1 cellular context compared by ENCODE assay signal in the genomic region with DNA sequence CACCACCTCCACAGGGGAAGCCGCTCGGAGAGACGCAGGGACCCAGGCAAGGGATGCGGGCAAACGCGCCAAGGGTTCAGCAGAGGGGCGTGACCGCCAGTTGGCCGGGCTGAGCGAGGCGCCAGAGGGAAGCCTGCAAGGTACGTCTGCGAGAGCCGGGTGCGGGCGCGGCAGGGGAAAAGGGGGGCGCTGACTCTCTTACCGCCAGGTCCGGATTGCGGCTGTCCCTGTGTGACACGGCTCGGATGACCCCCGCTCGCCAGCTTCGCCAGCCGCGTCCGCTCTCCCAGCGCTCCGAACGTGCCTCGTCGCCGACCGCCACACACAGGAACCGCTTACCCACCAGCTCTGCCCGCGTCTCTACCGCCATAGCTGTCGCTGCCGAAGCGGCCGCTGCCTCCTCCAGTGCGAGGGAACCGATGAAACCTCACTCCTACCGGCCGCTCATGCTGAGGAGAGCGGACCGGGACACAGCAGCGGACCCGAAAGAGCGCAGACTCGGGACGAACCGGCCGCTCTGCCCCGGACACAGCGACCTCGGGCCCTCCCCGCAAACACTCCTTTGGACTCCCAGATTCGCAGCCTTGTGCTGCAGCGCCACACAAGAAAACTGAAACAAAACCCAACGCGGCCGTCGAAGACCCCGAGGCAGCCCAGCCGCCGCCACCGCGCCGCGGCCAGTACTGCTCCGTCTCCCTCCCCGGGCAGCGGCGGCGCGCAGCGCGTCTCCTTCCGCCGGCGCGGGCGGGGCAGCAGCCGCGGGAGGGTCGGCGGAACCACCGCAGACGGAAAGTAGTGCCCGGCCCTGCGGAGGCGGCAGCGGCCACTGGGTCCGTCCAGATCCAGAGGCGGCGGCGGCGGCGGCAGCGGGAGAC.
TF ChIP-seq lines count a peak whose summit lies in the region.

A gene with protein sequence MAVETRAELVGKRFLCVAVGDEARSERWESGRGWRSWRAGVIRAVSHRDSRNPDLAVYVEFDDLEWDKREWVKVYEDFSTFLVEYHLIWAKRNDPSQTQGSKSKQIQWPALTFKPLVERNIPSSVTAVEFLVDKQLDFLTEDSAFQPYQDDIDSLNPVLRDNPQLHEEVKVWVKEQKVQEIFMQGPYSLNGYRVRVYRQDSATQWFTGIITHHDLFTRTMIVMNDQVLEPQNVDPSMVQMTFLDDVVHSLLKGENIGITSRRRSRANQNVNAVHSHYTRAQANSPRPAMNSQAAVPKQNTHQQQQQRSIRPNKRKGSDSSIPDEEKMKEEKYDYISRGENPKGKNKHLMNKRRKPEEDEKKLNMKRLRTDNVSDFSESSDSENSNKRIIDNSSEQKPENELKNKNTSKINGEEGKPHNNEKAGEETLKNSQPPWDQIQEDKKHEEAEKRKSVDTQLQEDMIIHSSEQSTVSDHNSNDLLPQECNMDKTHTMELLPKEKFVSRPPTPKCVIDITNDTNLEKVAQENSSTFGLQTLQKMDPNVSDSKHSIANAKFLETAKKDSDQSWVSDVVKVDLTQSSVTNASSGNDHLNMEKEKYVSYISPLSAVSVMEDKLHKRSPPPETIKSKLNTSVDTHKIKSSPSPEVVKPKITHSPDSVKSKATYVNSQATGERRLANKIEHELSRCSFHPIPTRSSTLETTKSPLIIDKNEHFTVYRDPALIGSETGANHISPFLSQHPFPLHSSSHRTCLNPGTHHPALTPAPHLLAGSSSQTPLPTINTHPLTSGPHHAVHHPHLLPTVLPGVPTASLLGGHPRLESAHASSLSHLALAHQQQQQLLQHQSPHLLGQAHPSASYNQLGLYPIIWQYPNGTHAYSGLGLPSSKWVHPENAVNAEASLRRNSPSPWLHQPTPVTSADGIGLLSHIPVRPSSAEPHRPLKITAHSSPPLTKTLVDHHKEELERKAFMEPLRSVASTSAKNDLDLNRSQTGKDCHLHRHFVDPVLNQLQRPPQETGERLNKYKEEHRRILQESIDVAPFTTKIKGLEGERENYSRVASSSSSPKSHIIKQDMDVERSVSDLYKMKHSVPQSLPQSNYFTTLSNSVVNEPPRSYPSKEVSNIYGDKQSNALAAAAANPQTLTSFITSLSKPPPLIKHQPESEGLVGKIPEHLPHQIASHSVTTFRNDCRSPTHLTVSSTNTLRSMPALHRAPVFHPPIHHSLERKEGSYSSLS (N-terminal part only) (minus strand): TSS at position 685 of the 875 bp plus-strand sequence. CDS start 315 bp downstream, at position 370.

TF ChIP-seq in HEK293, 187 proteins besides CTCF, POLR2A, EP300 and RAD21 (continued from another document and continues in another):
- TF ChIP-seq, protein P1, sequence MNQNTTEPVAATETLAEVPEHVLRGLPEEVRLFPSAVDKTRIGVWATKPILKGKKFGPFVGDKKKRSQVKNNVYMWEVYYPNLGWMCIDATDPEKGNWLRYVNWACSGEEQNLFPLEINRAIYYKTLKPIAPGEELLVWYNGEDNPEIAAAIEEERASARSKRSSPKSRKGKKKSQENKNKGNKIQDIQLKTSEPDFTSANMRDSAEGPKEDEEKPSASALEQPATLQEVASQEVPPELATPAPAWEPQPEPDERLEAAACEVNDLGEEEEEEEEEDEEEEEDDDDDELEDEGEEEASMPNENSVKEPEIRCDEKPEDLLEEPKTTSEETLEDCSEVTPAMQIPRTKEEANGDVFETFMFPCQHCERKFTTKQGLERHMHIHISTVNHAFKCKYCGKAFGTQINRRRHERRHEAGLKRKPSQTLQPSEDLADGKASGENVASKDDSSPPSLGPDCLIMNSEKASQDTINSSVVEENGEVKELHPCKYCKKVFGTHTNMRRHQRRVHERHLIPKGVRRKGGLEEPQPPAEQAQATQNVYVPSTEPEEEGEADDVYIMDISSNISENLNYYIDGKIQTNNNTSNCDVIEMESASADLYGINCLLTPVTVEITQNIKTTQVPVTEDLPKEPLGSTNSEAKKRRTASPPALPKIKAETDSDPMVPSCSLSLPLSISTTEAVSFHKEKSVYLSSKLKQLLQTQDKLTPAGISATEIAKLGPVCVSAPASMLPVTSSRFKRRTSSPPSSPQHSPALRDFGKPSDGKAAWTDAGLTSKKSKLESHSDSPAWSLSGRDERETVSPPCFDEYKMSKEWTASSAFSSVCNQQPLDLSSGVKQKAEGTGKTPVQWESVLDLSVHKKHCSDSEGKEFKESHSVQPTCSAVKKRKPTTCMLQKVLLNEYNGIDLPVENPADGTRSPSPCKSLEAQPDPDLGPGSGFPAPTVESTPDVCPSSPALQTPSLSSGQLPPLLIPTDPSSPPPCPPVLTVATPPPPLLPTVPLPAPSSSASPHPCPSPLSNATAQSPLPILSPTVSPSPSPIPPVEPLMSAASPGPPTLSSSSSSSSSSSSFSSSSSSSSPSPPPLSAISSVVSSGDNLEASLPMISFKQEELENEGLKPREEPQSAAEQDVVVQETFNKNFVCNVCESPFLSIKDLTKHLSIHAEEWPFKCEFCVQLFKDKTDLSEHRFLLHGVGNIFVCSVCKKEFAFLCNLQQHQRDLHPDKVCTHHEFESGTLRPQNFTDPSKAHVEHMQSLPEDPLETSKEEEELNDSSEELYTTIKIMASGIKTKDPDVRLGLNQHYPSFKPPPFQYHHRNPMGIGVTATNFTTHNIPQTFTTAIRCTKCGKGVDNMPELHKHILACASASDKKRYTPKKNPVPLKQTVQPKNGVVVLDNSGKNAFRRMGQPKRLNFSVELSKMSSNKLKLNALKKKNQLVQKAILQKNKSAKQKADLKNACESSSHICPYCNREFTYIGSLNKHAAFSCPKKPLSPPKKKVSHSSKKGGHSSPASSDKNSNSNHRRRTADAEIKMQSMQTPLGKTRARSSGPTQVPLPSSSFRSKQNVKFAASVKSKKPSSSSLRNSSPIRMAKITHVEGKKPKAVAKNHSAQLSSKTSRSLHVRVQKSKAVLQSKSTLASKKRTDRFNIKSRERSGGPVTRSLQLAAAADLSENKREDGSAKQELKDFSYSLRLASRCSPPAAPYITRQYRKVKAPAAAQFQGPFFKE (tag by site-specific recombination; IDR thresholded peaks at IDR 0.05; ENCODE audit: borderline replicate concordance), result no peak; the same call in 1 of the 2 replicates
- TF ChIP-seq, protein P2, sequence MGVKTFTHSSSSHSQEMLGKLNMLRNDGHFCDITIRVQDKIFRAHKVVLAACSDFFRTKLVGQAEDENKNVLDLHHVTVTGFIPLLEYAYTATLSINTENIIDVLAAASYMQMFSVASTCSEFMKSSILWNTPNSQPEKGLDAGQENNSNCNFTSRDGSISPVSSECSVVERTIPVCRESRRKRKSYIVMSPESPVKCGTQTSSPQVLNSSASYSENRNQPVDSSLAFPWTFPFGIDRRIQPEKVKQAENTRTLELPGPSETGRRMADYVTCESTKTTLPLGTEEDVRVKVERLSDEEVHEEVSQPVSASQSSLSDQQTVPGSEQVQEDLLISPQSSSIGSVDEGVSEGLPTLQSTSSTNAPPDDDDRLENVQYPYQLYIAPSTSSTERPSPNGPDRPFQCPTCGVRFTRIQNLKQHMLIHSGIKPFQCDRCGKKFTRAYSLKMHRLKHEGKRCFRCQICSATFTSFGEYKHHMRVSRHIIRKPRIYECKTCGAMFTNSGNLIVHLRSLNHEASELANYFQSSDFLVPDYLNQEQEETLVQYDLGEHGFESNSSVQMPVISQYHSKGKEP (tag by site-specific recombination; IDR thresholded peaks at IDR 0.05), result peak; percentile 72; the same call in 1 of the 2 replicates
- no peak for TF ChIP-seq ZNF776 (tag by site-specific recombination; IDR thresholded peaks at IDR 0.05; ENCODE audit: borderline replicate concordance)
- TF ChIP-seq ZNF23 (tag by site-specific recombination; IDR thresholded peaks at IDR 0.05; ENCODE audit: borderline replicate concordance), result peak; percentile 82; the same call in 1 of the 2 replicates
- 0 out of 2 replicates have a peak, but pooled peaks have one; percentile 7 for TF ChIP-seq ZBTB1 (tag by site-specific recombination; IDR thresholded peaks at IDR 0.05)
- TF ChIP-seq ZBTB48 (tag by site-specific recombination; IDR thresholded peaks at IDR 0.05), result peak; percentile 90
- TF ChIP-seq MZF1 (tag by site-specific recombination; IDR thresholded peaks at IDR 0.05; ENCODE audit: borderline replicate concordance), result no peak
- no peak for TF ChIP-seq ZNF155 (tag by site-specific recombination; IDR thresholded peaks at IDR 0.05)
- TF ChIP-seq OVOL3 (tag by site-specific recombination; IDR thresholded peaks at IDR 0.05), result peak; percentile 46; the same call in 1 of the 2 replicates
- peak; percentile 99 for TF ChIP-seq ZSCAN30 (tag by site-specific recombination; IDR thresholded peaks at IDR 0.05)
- no peak for TF ChIP-seq ZNF473 (tag by site-specific recombination; IDR thresholded peaks at IDR 0.05)
- TF ChIP-seq, protein P3, sequence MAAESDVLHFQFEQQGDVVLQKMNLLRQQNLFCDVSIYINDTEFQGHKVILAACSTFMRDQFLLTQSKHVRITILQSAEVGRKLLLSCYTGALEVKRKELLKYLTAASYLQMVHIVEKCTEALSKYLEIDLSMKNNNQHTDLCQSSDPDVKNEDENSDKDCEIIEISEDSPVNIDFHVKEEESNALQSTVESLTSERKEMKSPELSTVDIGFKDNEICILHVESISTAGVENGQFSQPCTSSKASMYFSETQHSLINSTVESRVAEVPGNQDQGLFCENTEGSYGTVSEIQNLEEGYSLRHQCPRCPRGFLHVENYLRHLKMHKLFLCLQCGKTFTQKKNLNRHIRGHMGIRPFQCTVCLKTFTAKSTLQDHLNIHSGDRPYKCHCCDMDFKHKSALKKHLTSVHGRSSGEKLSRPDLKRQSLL (tag by site-specific recombination; IDR thresholded peaks at IDR 0.05), result no peak; the same call in 1 of the 2 replicates
- no peak for TF ChIP-seq ZNF530 (tag by site-specific recombination; IDR thresholded peaks at IDR 0.05; ENCODE audit: low read depth)
- peak; percentile 16 for TF ChIP-seq KLF16 (tag by site-specific recombination; IDR thresholded peaks at IDR 0.05)
- TF ChIP-seq HOXC10 (CRISPR knock-in tag; IDR thresholded peaks at IDR 0.05), result no peak
- TF ChIP-seq ZNF133 (tag by site-specific recombination; IDR thresholded peaks at IDR 0.05), result no peak
- TF ChIP-seq ZNF596 (tag by site-specific recombination; IDR thresholded peaks at IDR 0.05), result peak; percentile 83
- no peak for TF ChIP-seq ZNF140 (tag by site-specific recombination; IDR thresholded peaks at IDR 0.05)
- peak; percentile 65 for TF ChIP-seq ZNF146 (tag by site-specific recombination; IDR thresholded peaks at IDR 0.05)
- TF ChIP-seq, protein P4, sequence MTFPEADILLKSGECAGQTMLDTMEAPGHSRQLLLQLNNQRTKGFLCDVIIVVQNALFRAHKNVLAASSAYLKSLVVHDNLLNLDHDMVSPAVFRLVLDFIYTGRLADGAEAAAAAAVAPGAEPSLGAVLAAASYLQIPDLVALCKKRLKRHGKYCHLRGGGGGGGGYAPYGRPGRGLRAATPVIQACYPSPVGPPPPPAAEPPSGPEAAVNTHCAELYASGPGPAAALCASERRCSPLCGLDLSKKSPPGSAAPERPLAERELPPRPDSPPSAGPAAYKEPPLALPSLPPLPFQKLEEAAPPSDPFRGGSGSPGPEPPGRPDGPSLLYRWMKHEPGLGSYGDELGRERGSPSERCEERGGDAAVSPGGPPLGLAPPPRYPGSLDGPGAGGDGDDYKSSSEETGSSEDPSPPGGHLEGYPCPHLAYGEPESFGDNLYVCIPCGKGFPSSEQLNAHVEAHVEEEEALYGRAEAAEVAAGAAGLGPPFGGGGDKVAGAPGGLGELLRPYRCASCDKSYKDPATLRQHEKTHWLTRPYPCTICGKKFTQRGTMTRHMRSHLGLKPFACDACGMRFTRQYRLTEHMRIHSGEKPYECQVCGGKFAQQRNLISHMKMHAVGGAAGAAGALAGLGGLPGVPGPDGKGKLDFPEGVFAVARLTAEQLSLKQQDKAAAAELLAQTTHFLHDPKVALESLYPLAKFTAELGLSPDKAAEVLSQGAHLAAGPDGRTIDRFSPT (tag by site-specific recombination; IDR thresholded peaks at IDR 0.05), result peak; percentile 80
- no peak for TF ChIP-seq ZNF114 (tag by site-specific recombination; IDR thresholded peaks at IDR 0.05)
- TF ChIP-seq, protein P5, sequence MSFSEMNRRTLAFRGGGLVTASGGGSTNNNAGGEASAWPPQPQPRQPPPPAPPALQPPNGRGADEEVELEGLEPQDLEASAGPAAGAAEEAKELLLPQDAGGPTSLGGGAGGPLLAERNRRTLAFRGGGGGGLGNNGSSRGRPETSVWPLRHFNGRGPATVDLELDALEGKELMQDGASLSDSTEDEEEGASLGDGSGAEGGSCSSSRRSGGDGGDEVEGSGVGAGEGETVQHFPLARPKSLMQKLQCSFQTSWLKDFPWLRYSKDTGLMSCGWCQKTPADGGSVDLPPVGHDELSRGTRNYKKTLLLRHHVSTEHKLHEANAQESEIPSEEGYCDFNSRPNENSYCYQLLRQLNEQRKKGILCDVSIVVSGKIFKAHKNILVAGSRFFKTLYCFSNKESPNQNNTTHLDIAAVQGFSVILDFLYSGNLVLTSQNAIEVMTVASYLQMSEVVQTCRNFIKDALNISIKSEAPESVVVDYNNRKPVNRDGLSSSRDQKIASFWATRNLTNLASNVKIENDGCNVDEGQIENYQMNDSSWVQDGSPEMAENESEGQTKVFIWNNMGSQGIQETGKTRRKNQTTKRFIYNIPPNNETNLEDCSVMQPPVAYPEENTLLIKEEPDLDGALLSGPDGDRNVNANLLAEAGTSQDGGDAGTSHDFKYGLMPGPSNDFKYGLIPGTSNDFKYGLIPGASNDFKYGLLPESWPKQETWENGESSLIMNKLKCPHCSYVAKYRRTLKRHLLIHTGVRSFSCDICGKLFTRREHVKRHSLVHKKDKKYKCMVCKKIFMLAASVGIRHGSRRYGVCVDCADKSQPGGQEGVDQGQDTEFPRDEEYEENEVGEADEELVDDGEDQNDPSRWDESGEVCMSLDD (tag by site-specific recombination; IDR thresholded peaks at IDR 0.05), result no peak
- TF ChIP-seq, protein P6, sequence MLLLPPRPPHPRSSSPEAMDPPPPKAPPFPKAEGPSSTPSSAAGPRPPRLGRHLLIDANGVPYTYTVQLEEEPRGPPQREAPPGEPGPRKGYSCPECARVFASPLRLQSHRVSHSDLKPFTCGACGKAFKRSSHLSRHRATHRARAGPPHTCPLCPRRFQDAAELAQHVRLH (tag by site-specific recombination; IDR thresholded peaks at IDR 0.05), result 0 out of 2 replicates have a peak, but pooled peaks have one; percentile 10
- peak; percentile 66 for TF ChIP-seq KLF10 (tag by site-specific recombination; IDR thresholded peaks at IDR 0.05)
- TF ChIP-seq ZNF416 (tag by site-specific recombination; IDR thresholded peaks at IDR 0.05), result no peak
- no peak for TF ChIP-seq ZNF404 (tag by site-specific recombination; IDR thresholded peaks at IDR 0.05)
- TF ChIP-seq RBAK (tag by site-specific recombination; IDR thresholded peaks at IDR 0.05), result no peak
- TF ChIP-seq ZFP69B (tag by site-specific recombination; IDR thresholded peaks at IDR 0.05), result no peak; the same call in 1 of the 2 replicates
- no peak for TF ChIP-seq ZNF423 (tag by site-specific recombination; IDR thresholded peaks at IDR 0.05)
- TF ChIP-seq ZNF843 (tag by site-specific recombination; IDR thresholded peaks at IDR 0.05), result no peak
- TF ChIP-seq, protein P7, sequence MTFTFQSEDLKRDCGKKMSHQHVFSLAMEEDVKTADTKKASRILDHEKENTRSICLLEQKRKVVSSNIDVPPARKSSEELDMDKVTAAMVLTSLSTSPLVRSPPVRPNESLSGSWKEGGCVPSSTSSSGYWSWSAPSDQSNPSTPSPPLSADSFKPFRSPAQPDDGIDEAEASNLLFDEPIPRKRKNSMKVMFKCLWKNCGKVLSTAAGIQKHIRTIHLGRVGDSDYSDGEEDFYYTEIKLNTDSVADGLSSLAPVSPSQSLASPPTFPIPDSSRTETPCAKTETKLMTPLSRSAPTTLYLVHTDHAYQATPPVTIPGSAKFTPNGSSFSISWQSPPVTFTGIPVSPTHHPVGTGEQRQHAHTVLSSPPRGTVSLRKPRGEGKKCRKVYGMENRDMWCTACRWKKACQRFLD (tag by site-specific recombination; IDR thresholded peaks at IDR 0.05), result no peak
